8 cellular contexts compared by ENCODE assay signal in the genomic region with DNA sequence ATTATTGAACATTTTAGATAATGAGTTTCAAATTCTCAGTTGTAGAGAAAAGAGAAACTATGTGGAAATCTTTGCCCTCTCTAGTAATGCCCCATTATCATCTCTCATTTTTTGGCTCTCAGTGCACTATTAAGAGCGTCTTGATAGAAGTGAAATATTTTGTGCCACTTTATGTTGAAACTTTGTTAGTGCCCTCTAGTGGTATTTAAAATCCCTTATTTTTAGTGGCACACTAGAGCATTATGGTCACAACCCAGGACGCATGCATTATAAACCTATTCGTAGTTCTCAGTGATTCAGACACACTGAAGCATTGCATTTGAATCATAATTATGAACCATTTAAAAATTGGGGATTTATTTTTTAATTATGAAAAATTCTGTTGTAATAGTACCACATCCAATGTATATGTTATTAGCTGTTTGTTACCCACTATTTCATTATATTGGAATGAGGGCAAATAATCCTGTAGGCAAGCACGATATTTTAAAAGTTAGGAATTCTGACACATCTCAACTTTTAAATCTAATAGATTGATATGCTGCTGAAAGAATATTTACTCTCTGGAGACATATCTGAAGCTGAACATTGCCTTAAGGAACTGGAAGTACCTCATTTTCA. TPM values are rescaled to one million over a fixed set of nuclear protein-coding genes. Genes with fewer than 3 reads are reported as not detected.
DNase-seq lines count a peak whose midpoint lies in the region; ATAC-seq, FAIRE-seq and TF ChIP-seq lines count a peak whose summit lies in the region.

No MANE protein-coding gene starts in this region.

- H3K27ac ChIP-seq in pancreas (peak overlapping the region in 2 of 4 donors; percentile 3 to 10), colonic mucosa (no peak overlapping the region)

- H3K27me3 ChIP-seq in pancreas (no peaks in the 10 kb centered on the region), colonic mucosa (no peaks in the 10 kb centered on the region)

- ATAC-seq in GM19467 (IDR thresholded peaks at IDR 0.05; ENCODE audit: unreplicated experiment) (peak; percentile 69), pancreas (peak; percentile 23 to 72 (median 57))

- WGBS in pancreas, 2 donors, result 11% methylated on average over 4 of the region's 4 CpGs

- H3K9me3 ChIP-seq in pancreas (no peaks in the 10 kb centered on the region), colonic mucosa (no peaks in the 10 kb centered on the region)

- H3K9ac ChIP-seq in colonic mucosa (ENCODE audit: low read depth in 2 of 2, low read length in 2 of 2), result no peak overlapping the region

- peaks cover 32 to 77% (median 59%) of the 10 kb centered on the region in 3 donors for H3K4me1 ChIP-seq in pancreas
- H3K4me1 ChIP-seq in colonic mucosa, result peaks cover 4% of the 10 kb centered on the region

- H3K36me3 ChIP-seq in pancreas (peaks cover 0 to 99% (median 46%) of the 10 kb centered on the region in 3 donors), colonic mucosa (peaks cover 10% of the 10 kb centered on the region)

- DNase-seq in DMS79 (lab: John Stamatoyannopoulos, UW), result peak; percentile 0
- DNase-seq in Kasumi-1 (lab: John Stamatoyannopoulos, UW), result peak; percentile 91 to 94
- DNase-seq in SKM-1 treated with dmso at 0.1 percent for 144 hours (lab: John Stamatoyannopoulos, UW; ENCODE audit: unreplicated experiment), result peak; percentile 54
- DNase-seq in fibroblast of pulmonary artery (ENCODE audit: low read depth), result peak; percentile 64
- DNase-seq in pancreas, result no peak
- no peak for DNase-seq in colonic mucosa
- no peak for DNase-seq in activated CD4-positive, CD25-positive, alpha-beta regulatory T cell (lab: John Stamatoyannopoulos, UW)

- intact Hi-C loops in pancreas (cut with DNase I) (loop anchor here in 1 of 3 donors (10.0 kb wide), 1 partner anchor 149 kb away; no protein-coding TSS in a partner anchor), colonic mucosa (cut with DNase I) (loop anchor here (2.0 to 5.0 kb wide), 2 partner anchors 91 to 147 kb away; no protein-coding TSS in a partner anchor)

- peak; percentile 92 for FAIRE-seq in pancreas (lab: Jason Lieb, UNC)

- H3K4me3 ChIP-seq in fibroblast of pulmonary artery (replicated peaks; ENCODE audit: low read depth, low read length) (no peak overlapping the region), pancreas (no peak overlapping the region), colonic mucosa (no peak overlapping the region)

- TF ChIP-seq CTCF in fibroblast of pulmonary artery (IDR thresholded peaks at IDR 0.05; ENCODE audit: low read length, missing control alignments) (peak; percentile 46), pancreas (IDR thresholded peaks at IDR 0.05) (peak in 3 of 4 donors; percentile 16 to 41 (median 39)), colonic mucosa (IDR thresholded peaks at IDR 0.05) (no peak)

RNA-seq across cellular contexts. Expression of gene PDCD4, which starts 21.9 kb away (rescaled TPM):
- total RNA-seq in pancreas (100 to 1,000 TPM; 323 to 679 (median 523) TPM), colonic mucosa (100 to 1,000 TPM; 397 to 463 TPM)
- polyA plus RNA-seq in pancreas, result 100 to 1,000 TPM; 283 to 352 TPM

RNA-seq across cellular contexts. Expression of gene BBIP1, which starts 25.3 kb away (rescaled TPM):
- total RNA-seq in pancreas, result 10 to 100 TPM in 1 of 6 donors, 1 to 10 TPM in 5; 4.2 to 12.4 (median 6.8) TPM
- polyA plus RNA-seq in pancreas, result 10 to 100 TPM; 15.0 to 21.1 TPM
- total RNA-seq in colonic mucosa, result 10 to 100 TPM; 17.7 to 19.1 TPM

RNA-seq across cellular contexts. Expression of gene SHOC2, which starts 25.7 kb away (rescaled TPM):
- total RNA-seq in pancreas, result 10 to 100 TPM; 22.2 to 39.8 (median 26.4) TPM
- 10 to 100 TPM in 1 of 2 donors, 1 to 10 TPM in 1; 8.4 to 14.3 TPM for polyA plus RNA-seq in pancreas
- total RNA-seq in colonic mucosa, result 10 to 100 TPM; 47.2 to 79.1 TPM

Comparison
In these comparisons a context has a peak if more than half of its experiments do, and no peak if none do; other contexts are left out.
1. DNase-seq: peak in DMS79 (single experiment), Kasumi-1 (2 of 2), SKM-1 treated with dmso at 0.1 percent for 144 hours (single experiment) and fibroblast of pulmonary artery (single experiment); none in pancreas (0 of 6), colonic mucosa (single experiment) and activated CD4-positive, CD25-positive, alpha-beta regulatory T cell (0 of 4).